Comparison of ENCODE assay signal across 1 cellular context in genomic region chr4:165327211-165328100, GRCh38.
A peak's percentile ranks its signal among the peaks of the same experiment; 100 is the strongest.
TF ChIP-seq lines count a peak whose summit lies in the region.

TSS of gene MSMO1 (plus strand) at chr4:165327669. CDS start at chr4:165333371, 5,702 bp downstream.

TF ChIP-seq in HepG2, 621 proteins besides CTCF, POLR2A, EP300 and RAD21 (continued from another document and continues in another):
- TF ChIP-seq HNF1A (IDR thresholded peaks at IDR 0.05; ENCODE audit: low read depth) (no peak), HNF1A (CRISPR knock-in tag; IDR thresholded peaks at IDR 0.05; ENCODE audit: borderline replicate concordance) (peak; percentile 59; the same call in 1 of the 2 replicates), SIN3B (IDR thresholded peaks at IDR 0.05; ENCODE audit: low read length) (no peak), RNF2 (conservative IDR thresholded peaks at IDR 0.05; ENCODE audit: low read depth) (no peak), E2F2 (CRISPR knock-in tag; IDR thresholded peaks at IDR 0.05; ENCODE audit: borderline replicate concordance) (0 out of 2 replicates have a peak, but pooled peaks have one; percentile 19), PATZ1 (CRISPR knock-in tag; IDR thresholded peaks at IDR 0.05) (no peak), THAP7 (CRISPR knock-in tag; IDR thresholded peaks at IDR 0.05) (peak; percentile 79; the same call in 1 of the 2 replicates), ONECUT2 (CRISPR knock-in tag; IDR thresholded peaks at IDR 0.05) (peak; percentile 65; the same call in 1 of the 2 replicates), NFKBIZ (CRISPR knock-in tag; IDR thresholded peaks at IDR 0.05) (no peak; the same call in 1 of the 2 replicates), ZNF841 (CRISPR knock-in tag; IDR thresholded peaks at IDR 0.05; ENCODE audit: borderline replicate concordance) (peak; percentile 59; the same call in 1 of the 2 replicates), FOSL1 (CRISPR knock-in tag; IDR thresholded peaks at IDR 0.05; ENCODE audit: borderline replicate concordance) (no peak), EEA1 (CRISPR knock-in tag; IDR thresholded peaks at IDR 0.05; ENCODE audit: borderline replicate concordance) (peak; percentile 94), ARID4A (CRISPR knock-in tag; IDR thresholded peaks at IDR 0.05; ENCODE audit: borderline replicate concordance) (peak; percentile 90), CAMTA2 (CRISPR knock-in tag; IDR thresholded peaks at IDR 0.05; ENCODE audit: borderline replicate concordance) (no peak), HNF1B (CRISPR knock-in tag; IDR thresholded peaks at IDR 0.05) (peak; percentile 80), ZNF567 (CRISPR knock-in tag; IDR thresholded peaks at IDR 0.05; ENCODE audit: borderline replicate concordance) (peak; percentile 28; the same call in 1 of the 2 replicates), ZNF432 (CRISPR knock-in tag; IDR thresholded peaks at IDR 0.05; ENCODE audit: borderline replicate concordance) (no peak), ZNF670 (CRISPR knock-in tag; IDR thresholded peaks at IDR 0.05; ENCODE audit: borderline replicate concordance) (no peak), ZKSCAN8 (CRISPR knock-in tag; IDR thresholded peaks at IDR 0.05; ENCODE audit: borderline replicate concordance) (no peak), ZNF737 (CRISPR knock-in tag; IDR thresholded peaks at IDR 0.05; ENCODE audit: borderline replicate concordance) (no peak), CEBPG (CRISPR knock-in tag; IDR thresholded peaks at IDR 0.05) (no peak), CBX5 (CRISPR knock-in tag; IDR thresholded peaks at IDR 0.05; ENCODE audit: borderline replicate concordance) (no peak), ZNF883 (CRISPR knock-in tag; IDR thresholded peaks at IDR 0.05; ENCODE audit: not compliant biosample characterization) (peak; percentile 89), HMGXB4 (CRISPR knock-in tag; IDR thresholded peaks at IDR 0.05; ENCODE audit: borderline replicate concordance in 1 of 2, low read depth in 1 of 2) (peak; percentile 81 to 83; a peak in 3 of 4 replicates), HDAC2 (CRISPR knock-in tag; IDR thresholded peaks at IDR 0.05) (peak; percentile 60), SETDB1 (CRISPR knock-in tag; IDR thresholded peaks at IDR 0.05; ENCODE audit: borderline replicate concordance) (no peak), FOXP1 (IDR thresholded peaks at IDR 0.05) (no peak), FOXP1 (CRISPR knock-in tag; IDR thresholded peaks at IDR 0.05) (no peak), YEATS4 (CRISPR knock-in tag; IDR thresholded peaks at IDR 0.05; ENCODE audit: borderline replicate concordance) (peak; percentile 69), HMG20B (CRISPR knock-in tag; conservative IDR thresholded peaks at IDR 0.05) (0 out of 2 replicates have a peak, but pooled peaks have one; percentile 24), PRDM4 (CRISPR knock-in tag; IDR thresholded peaks at IDR 0.05; ENCODE audit: borderline replicate concordance) (no peak), ZNF770 (CRISPR knock-in tag; IDR thresholded peaks at IDR 0.05) (no peak; the same call in 1 of the 2 replicates), SIX4 (CRISPR knock-in tag; IDR thresholded peaks at IDR 0.05) (0 out of 2 replicates have a peak, but pooled peaks have one; percentile 26)
